In genomic region chr12:32102234-32102633, GRCh38 we compare ENCODE assay signal across 24 cellular contexts.
"Had no signal": no experiment of that assay in that cellular context is flagged by ENCODE, and none has a peak within 500 bp of the region (broad histone marks: within the 10 kb centered on the region; RNA-seq: fewer than 3 reads in every experiment).

No MANE protein-coding gene starts in this region.

- ATAC-seq: activated CD8-positive, alpha-beta memory T cell treated with anti-CD3 and anti-CD28 coated beads, Interleukin-2, amount 10 ng/mL, durations not matched to agents 7 days and 5 days; activated CD8-positive, alpha-beta T cell treated with anti-CD3 and anti-CD28 coated beads for 36 hours; left colon; pancreas; psoas muscle; stimulated activated naive CD8-positive, alpha-beta T cell treated with anti-CD3 and anti-CD28 coated beads, Interleukin-15, Interleukin-2, amounts not matched to agents 100 U/mL and 50 U/mL, for 24 hours; upper lobe of right lung had no signal

- H3K9me3 ChIP-seq: esophagus squamous epithelium, neutrophil, pancreas, psoas muscle, right atrium auricular region, thyroid gland, upper lobe of right lung had no signal

- H3K36me3 ChIP-seq: brain microvascular endothelial cell, esophagus squamous epithelium, neutrophil, pancreas, right atrium auricular region, thyroid gland, upper lobe of right lung had no signal

- H3K27ac ChIP-seq: brain microvascular endothelial cell, dorsolateral prefrontal cortex, esophagus squamous epithelium, neutrophil, pancreas, psoas muscle, right atrium auricular region, thyroid gland, upper lobe of right lung, WERI-Rb-1 had no signal

- H3K4me3 ChIP-seq: dorsolateral prefrontal cortex, esophagus squamous epithelium, pancreas, psoas muscle, right atrium auricular region, thyroid gland, upper lobe of right lung had no signal

- DNase-seq: activated CD4-positive, alpha-beta T cell treated with anti-CD3 and anti-CD28 coated beads, Interleukin-2, amount 10 ng/mL, durations not matched to agents 7 days and 5 days; activated CD4-positive, CD25-positive, alpha-beta regulatory T cell treated with anti-CD3 and anti-CD28 coated beads, Interleukin-2, amount 50 U/mL, for 72 hours; activated CD8-positive, alpha-beta memory T cell treated with anti-CD3 and anti-CD28 coated beads, Interleukin-2, amount 10 ng/mL, durations not matched to agents 7 days and 5 days; activated CD8-positive, alpha-beta T cell treated with anti-CD3 and anti-CD28 coated beads for 36 hours; activated gamma-delta T cell treated with Interleukin-2 at 50 U/mL for 16 hours; aorta; brain microvascular endothelial cell; central memory CD4-positive, alpha-beta T cell; dorsolateral prefrontal cortex; esophagus squamous epithelium; glutamatergic neuron; hypothalamus; left colon; pancreas; psoas muscle; stimulated activated CD4-positive, alpha-beta T cell treated with anti-CD3 and anti-CD28 coated beads, Interleukin-12 subunit alpha, Interleukin-12 subunit beta, amount 100 ng/mL, for 4 hours; stimulated activated CD4-positive, alpha-beta T cell treated with anti-CD3 and anti-CD28 coated beads, Interleukin-4, amount 100 ng/mL, for 4 hours; stimulated activated naive CD8-positive, alpha-beta T cell treated with anti-CD3 and anti-CD28 coated beads, Interleukin-15, Interleukin-2, amounts not matched to agents 100 U/mL and 50 U/mL, for 24 hours; substantia nigra; thyroid gland; upper lobe of right lung; WERI-Rb-1 had no signal

- H3K27me3 ChIP-seq: brain microvascular endothelial cell, dorsolateral prefrontal cortex, esophagus squamous epithelium, pancreas, right atrium auricular region, thyroid gland, upper lobe of right lung had no signal

- H3K4me1 ChIP-seq: pancreas, psoas muscle, upper lobe of right lung had no signal
